Comparison of ENCODE assay signal across 12 cellular contexts in genomic region chr1:229139320-229139719, GRCh38.
DNase-seq lines count a peak whose midpoint lies in the region; ATAC-seq and TF ChIP-seq lines count a peak whose summit lies in the region.
"Had no signal": no experiment of that assay in that cellular context is flagged by ENCODE, and none has a peak within 500 bp of the region (broad histone marks: within the 10 kb centered on the region; RNA-seq: fewer than 3 reads in every experiment).

No MANE protein-coding gene starts in this region.

- no peaks in the 10 kb centered on the region for H3K27me3 Mint-ChIP-seq in activated T-helper 17 cell treated with anti-CD3 and anti-CD28 coated beads, Interleukin-2, amount 50 U/mL, for 72 hours

- ATAC-seq in HG03103 (IDR thresholded peaks at IDR 0.05; ENCODE audit: low read depth, unreplicated experiment) (peak; percentile 63), GM18907 (IDR thresholded peaks at IDR 0.05; ENCODE audit: unreplicated experiment) (no peak)
- ATAC-seq in activated T-helper 17 cell treated with anti-CD3 and anti-CD28 coated beads, Interleukin-2, amount 50 U/mL, for 72 hours (replicated peaks) = peak; percentile 69
- ATAC-seq: SK-N-SH treated with all-trans-retinoic acid at 6 μM for 48 hours had no signal

- no peaks in the 10 kb centered on the region for H3K27me3 ChIP-seq in BE2C
- H3K27me3 ChIP-seq: neutrophil had no signal

- no peak for TF ChIP-seq CTCF in BE2C (IDR thresholded peaks at IDR 0.05; ENCODE audit: low read depth, low read length)

- H3K36me3 Mint-ChIP-seq in activated T-helper 17 cell treated with anti-CD3 and anti-CD28 coated beads, Interleukin-2, amount 50 U/mL, for 72 hours (ENCODE audit: low read depth) = no peaks in the 10 kb centered on the region

- H3K9me3 ChIP-seq in BE2C = no peaks in the 10 kb centered on the region; the same call in 1 of the 2 replicates
- H3K9me3 ChIP-seq: neutrophil had no signal

- no peaks in the 10 kb centered on the region for H3K36me3 ChIP-seq in BE2C
- H3K36me3 ChIP-seq: neutrophil had no signal

- H3K4me1 ChIP-seq in BE2C = peaks cover 4% of the 10 kb centered on the region; the same call in 1 of the 2 replicates

- H3K4me3 ChIP-seq in BE2C (ENCODE audit: low read depth, low read length) = no peak overlapping the region

- DNase-seq in stimulated activated CD4-positive, alpha-beta T cell treated with anti-CD3 and anti-CD28 coated beads, Interleukin-15, amount 100 ng/mL, for 24 hours = peak; percentile 40
- no peak for DNase-seq in stimulated activated CD4-positive, alpha-beta T cell treated with anti-CD3 and anti-CD28 coated beads, Interleukin-4, amount 100 ng/mL, for 4 hours
- DNase-seq in GM19238 (ENCODE audit: insufficient read length, low spot score) = no peak
- no peak for DNase-seq in BE2C
- no peak for DNase-seq in effector CD4-positive, alpha-beta T cell
- DNase-seq: effector memory CD4-positive, alpha-beta T cell; NCI-H187 had no signal

- peak overlapping the region; percentile 11 for H3K4me3 Mint-ChIP-seq in activated T-helper 17 cell treated with anti-CD3 and anti-CD28 coated beads, Interleukin-2, amount 50 U/mL, for 72 hours

- peaks cover 1% of the 10 kb centered on the region for H3K9me3 Mint-ChIP-seq in activated T-helper 17 cell treated with anti-CD3 and anti-CD28 coated beads, Interleukin-2, amount 50 U/mL, for 72 hours

- no peak overlapping the region for H3K27ac Mint-ChIP-seq in activated T-helper 17 cell treated with anti-CD3 and anti-CD28 coated beads, Interleukin-2, amount 50 U/mL, for 72 hours

- peaks cover 9% of the 10 kb centered on the region for H3K4me1 Mint-ChIP-seq in activated T-helper 17 cell treated with anti-CD3 and anti-CD28 coated beads, Interleukin-2, amount 50 U/mL, for 72 hours
